9 cellular contexts compared by ENCODE assay signal in the genomic region with DNA sequence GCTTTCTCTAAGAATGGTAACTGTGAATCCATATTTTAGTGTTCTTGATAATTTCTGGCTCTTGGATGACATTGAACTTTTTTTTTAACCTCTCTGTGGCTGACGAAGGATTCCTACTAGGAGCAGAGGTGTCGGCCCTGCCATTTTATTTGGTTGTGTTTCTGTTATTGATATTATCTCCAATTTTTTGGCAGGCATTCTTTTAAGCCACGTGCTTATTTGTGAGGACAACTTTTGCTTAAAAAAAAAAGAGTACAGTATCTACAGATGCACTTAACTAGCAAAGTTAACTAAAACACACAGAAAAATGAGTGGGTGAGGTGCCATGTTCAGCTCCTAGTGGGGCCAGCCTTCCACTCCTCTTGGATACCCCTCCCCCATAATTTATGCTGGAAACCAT. TPM values are rescaled to one million over a fixed set of nuclear protein-coding genes. Genes with fewer than 3 reads are reported as not detected.
DNase-seq lines count a peak whose midpoint lies in the region; ATAC-seq and TF ChIP-seq lines count a peak whose summit lies in the region.
"Had no signal": no experiment of that assay in that cellular context is flagged by ENCODE, and none has a peak within 500 bp of the region (broad histone marks: within the 10 kb centered on the region; RNA-seq: fewer than 3 reads in every experiment).

No MANE protein-coding gene starts in this region.

- DNase-seq in DND-41 (no peak), NB4 (ENCODE audit: low read depth) (no peak), osteocyte (ENCODE audit: extremely low spot score, unreplicated experiment) (no peak), GM13977 (ENCODE audit: low spot score) (no peak), NCI-H1694 treated with DMSO at 0.1 percent for 48 hours (lab: John Stamatoyannopoulos, UW) (no peak), DMS114 treated with DMSO at 0.1 percent for 48 hours (lab: John Stamatoyannopoulos, UW; ENCODE audit: unreplicated experiment) (no peak)

- in situ Hi-C loops in GM13977 (cut with MboI; ENCODE audit: low pct_unique_long_range_greater_than_20kb, low sequenced_read_pairs, unreplicated experiment) = loop anchor here (10.0 kb wide), 1 partner anchor 128 kb away; no protein-coding TSS in a partner anchor

- H3K4me3 ChIP-seq in DND-41 (ENCODE audit: low read depth in 1 of 2, low read length in 2 of 2) = peak overlapping the region; percentile 43 to 59; a peak in 3 of 4 replicates
- H3K4me3 ChIP-seq in NB4 (ENCODE audit: low read depth, low read length) = peak overlapping the region; percentile 84
- peak overlapping the region; percentile 72 to 80 for H3K4me3 ChIP-seq in duodenal mucosa (ENCODE audit: low read depth in 1 of 2, low read length in 2 of 2)

- H3K27me3 ChIP-seq in DND-41 (ENCODE audit: insufficient read depth, low read length, poor library complexity) (no peaks in the 10 kb centered on the region), duodenal mucosa (ENCODE audit: control insufficient read depth in 1 of 2, insufficient read depth in 2 of 2, low read length in 2 of 2) (peaks cover 0 to 4% of the 10 kb centered on the region in 2 donors)
- H3K27me3 ChIP-seq: pancreas had no signal

- H3K36me3 Mint-ChIP-seq in osteocyte (ENCODE audit: unreplicated experiment) = peaks cover 8% of the 10 kb centered on the region

- H3K79me2 ChIP-seq in DND-41 (ENCODE audit: insufficient read depth, low read length) = no peaks in the 10 kb centered on the region

- H3K9me3 Mint-ChIP-seq in osteocyte (ENCODE audit: unreplicated experiment) = no peaks in the 10 kb centered on the region

- H3K4me2 ChIP-seq in DND-41 (ENCODE audit: insufficient read depth, low read length) = peak overlapping the region; percentile 80

- H3K27me3 Mint-ChIP-seq in osteocyte (ENCODE audit: unreplicated experiment) = no peaks in the 10 kb centered on the region

- no peak for TF ChIP-seq POLR2A in NB4 (IDR thresholded peaks at IDR 0.05; ENCODE audit: extremely low read depth, insufficient read length)

- no peak for ATAC-seq in DND-41 (ENCODE audit: insufficient read depth, low read depth)
- ATAC-seq in HG02642 (IDR thresholded peaks at IDR 0.05; ENCODE audit: poor library complexity, unreplicated experiment) = no peak

- H3K27ac ChIP-seq in DND-41 (ENCODE audit: low read length) (no peak overlapping the region), duodenal mucosa (ENCODE audit: low read depth, low read length) (no peak overlapping the region)
- H3K27ac ChIP-seq: pancreas had no signal

- H3K4me1 Mint-ChIP-seq in osteocyte (ENCODE audit: unreplicated experiment) = peaks cover 32% of the 10 kb centered on the region

- peak overlapping the region; percentile 77 for H2AFZ ChIP-seq in DND-41 (ENCODE audit: low read depth, low read length)

- H3K27ac Mint-ChIP-seq in osteocyte (ENCODE audit: unreplicated experiment) = peak overlapping the region; percentile 12

- no peak for TF ChIP-seq CTCF in DND-41 (IDR thresholded peaks at IDR 0.05; ENCODE audit: borderline replicate concordance, extremely low read depth, low read length, poor library complexity, severe bottlenecking)
- no peak for TF ChIP-seq CTCF in NB4 (IDR thresholded peaks at IDR 0.05; ENCODE audit: low read depth, low read length)
- TF ChIP-seq CTCF in osteocyte (IDR thresholded peaks at IDR 0.05) = no peak
- no peak for TF ChIP-seq CTCF in GM13977 (IDR thresholded peaks at IDR 0.05; ENCODE audit: extremely low read depth, insufficient read depth, missing control alignments)

- peaks cover 24% of the 10 kb centered on the region for H3K4me1 ChIP-seq in DND-41 (ENCODE audit: insufficient read depth, low read length)
- peaks cover 15 to 17% of the 10 kb centered on the region in 2 donors for H3K4me1 ChIP-seq in duodenal mucosa (ENCODE audit: control insufficient read depth in 1 of 2, insufficient read depth in 2 of 2, low read length in 2 of 2)

- H3K9me3 ChIP-seq in DND-41 (ENCODE audit: insufficient read depth, low read length, severe bottlenecking) (no peaks in the 10 kb centered on the region), duodenal mucosa (ENCODE audit: control insufficient read depth in 1 of 2, low read length in 2 of 2) (no peaks in the 10 kb centered on the region)
- H3K9me3 ChIP-seq: pancreas had no signal

- peaks cover 11% of the 10 kb centered on the region; the same call in 1 of the 2 replicates for H4K20me1 ChIP-seq in DND-41 (ENCODE audit: insufficient read depth, low read length)

- H3K9ac ChIP-seq in DND-41 (ENCODE audit: low read depth, low read length) (peak overlapping the region; percentile 58), duodenal mucosa (ENCODE audit: low read depth in 1 of 2, low read length in 2 of 2) (peak overlapping the region; percentile 64 to 74)

- peak overlapping the region; percentile 73 for H3K4me3 Mint-ChIP-seq in osteocyte (ENCODE audit: unreplicated experiment)

- H3K36me3 ChIP-seq in DND-41 (ENCODE audit: insufficient read depth, low read length) (peaks cover 24% of the 10 kb centered on the region), duodenal mucosa (ENCODE audit: control insufficient read depth in 1 of 2, insufficient read depth in 2 of 2, low read length in 2 of 2) (no peaks in the 10 kb centered on the region)
- H3K36me3 ChIP-seq: pancreas had no signal

RNA-seq across cellular contexts. Expression of a gene that starts 1.1 kb away (rescaled TPM):
- 7.8 TPM in 2 replicates for total RNA-seq in osteocyte

RNA-seq across cellular contexts. Expression of a gene that starts 15.0 kb away (rescaled TPM):
- total RNA-seq in osteocyte = 1,177 and 1,245 TPM in 2 replicates

RNA-seq across cellular contexts. Expression of a gene that starts 43.6 kb away (rescaled TPM):
- total RNA-seq in osteocyte = 43.1 and 44.8 TPM in 2 replicates

RNA-seq across cellular contexts. Expression of a gene that starts 59.5 kb away (rescaled TPM):
- not detected in 2 replicates for total RNA-seq in osteocyte
- total RNA-seq: pancreas had no signal
